1 cellular context compared by ENCODE assay signal in genomic region chr1:3426956-3427535, GRCh38.
TF ChIP-seq lines count a peak whose summit lies in the region.

No MANE protein-coding gene starts in this region.

TF ChIP-seq in K562, 482 proteins besides CTCF, POLR2A, EP300 and RAD21 (continued from another document):
- TF ChIP-seq MAX (CRISPR knock-in tag; IDR thresholded peaks at IDR 0.05) (peak; percentile 30; the same call in 1 of the 2 replicates), ZNF318 (IDR thresholded peaks at IDR 0.05; ENCODE audit: borderline replicate concordance in 1 of 2, low read depth in 1 of 2) (no peak), ZBTB9 (CRISPR knock-in tag; IDR thresholded peaks at IDR 0.05) (no peak), ZNF445 (CRISPR knock-in tag; IDR thresholded peaks at IDR 0.05; ENCODE audit: low read depth) (no peak), CEBPG (CRISPR knock-in tag; IDR thresholded peaks at IDR 0.05) (no peak), CEBPG (tag; conservative IDR thresholded peaks at IDR 0.05 in 1 of 2, IDR thresholded peaks at IDR 0.05 in 1 of 2) (no peak), NUFIP1 (IDR thresholded peaks at IDR 0.05; ENCODE audit: partially characterized antibody) (no peak)
